In genomic region chr2:241849616-241850543, GRCh38 we compare ENCODE assay signal across 1 cellular context.
TF ChIP-seq lines count a peak whose summit lies in the region.

No MANE protein-coding gene starts in this region.

TF ChIP-seq in HepG2, 621 proteins besides CTCF, POLR2A, EP300 and RAD21 (continued from another document):
- TF ChIP-seq ARNT2 (CRISPR knock-in tag; IDR thresholded peaks at IDR 0.05; ENCODE audit: low read depth) (no peak), MIER2 (CRISPR knock-in tag; IDR thresholded peaks at IDR 0.05) (no peak), NBN (conservative IDR thresholded peaks at IDR 0.05) (no peak)
- TF ChIP-seq, protein P1, sequence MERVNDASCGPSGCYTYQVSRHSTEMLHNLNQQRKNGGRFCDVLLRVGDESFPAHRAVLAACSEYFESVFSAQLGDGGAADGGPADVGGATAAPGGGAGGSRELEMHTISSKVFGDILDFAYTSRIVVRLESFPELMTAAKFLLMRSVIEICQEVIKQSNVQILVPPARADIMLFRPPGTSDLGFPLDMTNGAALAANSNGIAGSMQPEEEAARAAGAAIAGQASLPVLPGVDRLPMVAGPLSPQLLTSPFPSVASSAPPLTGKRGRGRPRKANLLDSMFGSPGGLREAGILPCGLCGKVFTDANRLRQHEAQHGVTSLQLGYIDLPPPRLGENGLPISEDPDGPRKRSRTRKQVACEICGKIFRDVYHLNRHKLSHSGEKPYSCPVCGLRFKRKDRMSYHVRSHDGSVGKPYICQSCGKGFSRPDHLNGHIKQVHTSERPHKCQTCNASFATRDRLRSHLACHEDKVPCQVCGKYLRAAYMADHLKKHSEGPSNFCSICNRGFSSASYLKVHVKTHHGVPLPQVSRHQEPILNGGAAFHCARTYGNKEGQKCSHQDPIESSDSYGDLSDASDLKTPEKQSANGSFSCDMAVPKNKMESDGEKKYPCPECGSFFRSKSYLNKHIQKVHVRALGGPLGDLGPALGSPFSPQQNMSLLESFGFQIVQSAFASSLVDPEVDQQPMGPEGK (CRISPR knock-in tag; IDR thresholded peaks at IDR 0.05): peak; percentile 52
TF ChIP-seq in HepG2: peak in this region for 15.
